In genomic region chr4:80069837-80070788, GRCh38 we compare ENCODE assay signal across 10 cellular contexts. TPM values are rescaled to one million over a fixed set of nuclear protein-coding genes. Genes with fewer than 3 reads are reported as not detected.
A peak's percentile ranks its signal among the peaks of the same experiment; 100 is the strongest.
DNase-seq lines count a peak whose midpoint lies in the region; ATAC-seq and TF ChIP-seq lines count a peak whose summit lies in the region.
"Had no signal": no experiment of that assay in that cellular context is flagged by ENCODE, and none has a peak within 500 bp of the region (broad histone marks: within the 10 kb centered on the region; RNA-seq: fewer than 3 reads in every experiment).

No MANE protein-coding gene starts in this region.

- DNase-seq in activated CD4-positive, alpha-beta T cell treated with anti-CD3 and anti-CD28 coated beads, Interleukin-2, amount 10 ng/mL, durations not matched to agents 7 days and 5 days = no peak
- DNase-seq in activated CD4-positive, alpha-beta T cell treated with anti-CD3 and anti-CD28 coated beads, Interleukin-2, amount 50 U/mL, for 1 hour = no peak
- DNase-seq in epithelial cell of esophagus (ENCODE audit: low read depth) (peak; percentile 70), suprapubic skin (ENCODE audit: low spot score in 2 of 2) (no peak), ACHN (no peak)
- no peak for DNase-seq in stimulated activated CD4-positive, alpha-beta T cell treated with anti-CD3 and anti-CD28 coated beads, Interleukin-4, amount 100 ng/mL, for 4 hours

- TF ChIP-seq EP300 in suprapubic skin (IDR thresholded peaks at IDR 0.05) = no peak

- peaks cover 12% of the 10 kb centered on the region for H3K36me3 ChIP-seq in suprapubic skin

- ATAC-seq in HG02970 (IDR thresholded peaks at IDR 0.05; ENCODE audit: low FRiP score, unreplicated experiment) = no peak

- peaks cover 62% of the 10 kb centered on the region for H3K4me1 Mint-ChIP-seq in activated CD4-positive, alpha-beta T cell treated with anti-CD3 and anti-CD28 coated beads, Interleukin-2, amount 10 ng/mL, durations not matched to agents 7 days and 5 days
- peaks cover 38 to 52% (median 48%) of the 10 kb centered on the region in 3 donors for H3K4me1 Mint-ChIP-seq in IgD-negative memory B cell

- H3K4me3 ChIP-seq in epithelial cell of esophagus (ENCODE audit: low read length) (no peak overlapping the region), suprapubic skin (peak overlapping the region; percentile 69)

- no peak overlapping the region for H3K27ac ChIP-seq in suprapubic skin
- H3K27ac ChIP-seq: KMS-11, parathyroid adenoma had no signal

- in situ Hi-C loops in ACHN (cut with HindIII; ENCODE audit: low pct_ligation_motif_present, low pct_unique_long_range_greater_than_20kb, low sequenced_read_pairs) = no loop called here

- peak overlapping the region; percentile 30 for H3K4me3 Mint-ChIP-seq in activated CD4-positive, alpha-beta T cell treated with anti-CD3 and anti-CD28 coated beads, Interleukin-2, amount 10 ng/mL, durations not matched to agents 7 days and 5 days
- peak overlapping the region; percentile 51 to 100 (median 78) for H3K4me3 Mint-ChIP-seq in IgD-negative memory B cell

- 77% methylated on average over 2 of the region's 2 CpGs for WGBS in suprapubic skin

- H3K9me3 Mint-ChIP-seq in activated CD4-positive, alpha-beta T cell treated with anti-CD3 and anti-CD28 coated beads, Interleukin-2, amount 10 ng/mL, durations not matched to agents 7 days and 5 days = no peaks in the 10 kb centered on the region
- no peaks in the 10 kb centered on the region for H3K9me3 Mint-ChIP-seq in IgD-negative memory B cell

- TF ChIP-seq POLR2A in suprapubic skin (IDR thresholded peaks at IDR 0.05) = no peak

- no peak for TF ChIP-seq CTCF in epithelial cell of esophagus (IDR thresholded peaks at IDR 0.05; ENCODE audit: insufficient read depth, low read depth, low read length, missing control alignments)
- TF ChIP-seq CTCF in suprapubic skin (IDR thresholded peaks at IDR 0.05) = no peak

- no peaks in the 10 kb centered on the region for H3K9me3 ChIP-seq in suprapubic skin

- POLR2A ChIA-PET in activated CD4-positive, alpha-beta T cell treated with anti-CD3 and anti-CD28 coated beads, Interleukin-2, amount 10 ng/mL, durations not matched to agents 7 days and 5 days (lab: Charles Lee) = interaction anchor here (0.7 kb wide), 1 partner anchor 55 kb away, joined by 4 read pairs; no protein-coding TSS in a partner anchor

- no peaks in the 10 kb centered on the region for H3K27me3 ChIP-seq in suprapubic skin

- H3K27ac Mint-ChIP-seq in activated CD4-positive, alpha-beta T cell treated with anti-CD3 and anti-CD28 coated beads, Interleukin-2, amount 10 ng/mL, durations not matched to agents 7 days and 5 days = no peak overlapping the region
- peak overlapping the region; percentile 93 to 98 (median 97) for H3K27ac Mint-ChIP-seq in IgD-negative memory B cell

- H3K27me3 Mint-ChIP-seq in activated CD4-positive, alpha-beta T cell treated with anti-CD3 and anti-CD28 coated beads, Interleukin-2, amount 10 ng/mL, durations not matched to agents 7 days and 5 days = no peaks in the 10 kb centered on the region
- no peaks in the 10 kb centered on the region for H3K27me3 Mint-ChIP-seq in IgD-negative memory B cell

- CTCF ChIA-PET in activated CD4-positive, alpha-beta T cell treated with anti-CD3 and anti-CD28 coated beads, Interleukin-2, amount 10 ng/mL, durations not matched to agents 7 days and 5 days (lab: Charles Lee) = interaction anchor here (1.2 to 1.3 kb wide), 2 partner anchors 10 kb away, joined by 4 read pairs; no protein-coding TSS in a partner anchor

- H3K4me1 ChIP-seq in suprapubic skin = peaks cover 23% of the 10 kb centered on the region

- H3K36me3 Mint-ChIP-seq in activated CD4-positive, alpha-beta T cell treated with anti-CD3 and anti-CD28 coated beads, Interleukin-2, amount 10 ng/mL, durations not matched to agents 7 days and 5 days (ENCODE audit: low read depth) = peaks cover 53% of the 10 kb centered on the region
- peaks cover 15% of the 10 kb centered on the region for H3K36me3 Mint-ChIP-seq in IgD-negative memory B cell

RNA-seq across cellular contexts. Expression of gene ANTXR2, which starts 2.9 kb away (rescaled TPM):
- 10 to 100 TPM; 27.3 to 30.0 TPM for total RNA-seq in activated CD4-positive, alpha-beta T cell treated with anti-CD3 and anti-CD28 coated beads, Interleukin-2, amount 10 ng/mL, durations not matched to agents 7 days and 5 days
- polyA plus RNA-seq in IgD-negative memory B cell = 67.8 TPM
- total RNA-seq in suprapubic skin = 10 to 100 TPM in 3 of 4 donors, 1 to 10 TPM in 1; 9.8 to 22.2 (median 12.8) TPM
